Comparison of ENCODE assay signal across 8 cellular contexts in the genomic region with DNA sequence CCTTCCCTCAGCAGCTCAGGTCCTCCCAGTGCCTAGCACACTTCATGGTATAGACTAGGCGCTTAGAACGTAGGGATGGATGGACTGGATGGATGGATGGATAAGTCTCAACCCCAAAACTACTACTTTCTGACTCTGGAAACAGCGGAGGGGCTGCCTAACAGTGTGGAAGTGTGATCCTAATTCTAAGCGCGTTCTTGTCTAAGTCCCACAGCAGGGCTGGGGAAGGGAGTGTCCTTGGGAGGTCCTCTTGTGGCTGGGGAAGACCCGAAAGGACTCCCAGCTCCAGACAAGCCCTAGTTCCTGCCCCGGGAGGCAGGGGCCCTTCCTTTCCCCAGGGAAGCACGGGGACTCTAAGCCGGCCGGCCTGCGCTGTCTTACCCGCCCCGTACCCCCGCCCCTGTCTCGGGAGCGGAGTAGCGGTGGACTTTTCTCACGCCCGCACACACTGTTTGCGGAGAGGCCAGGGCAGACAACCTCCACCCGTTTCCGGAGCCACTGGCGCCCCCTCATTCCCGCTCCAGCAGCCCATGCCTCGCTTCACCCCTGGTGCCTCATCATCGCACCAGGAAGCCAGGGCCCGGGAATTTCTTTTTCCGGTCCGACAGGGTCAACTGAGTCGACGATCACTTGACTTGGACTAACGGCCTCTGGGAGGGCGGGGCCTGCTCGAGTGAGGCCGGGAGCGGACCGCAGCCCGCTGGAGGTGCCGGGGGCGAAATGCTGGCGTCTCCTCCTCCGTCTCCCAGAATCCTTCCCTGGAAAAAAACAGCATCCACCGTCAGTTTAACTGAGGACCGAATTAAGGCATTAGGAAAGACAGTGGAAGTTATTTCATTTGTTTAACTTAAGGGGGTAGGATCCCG.
DNase-seq lines count a peak whose midpoint lies in the region; ATAC-seq, FAIRE-seq and TF ChIP-seq lines count a peak whose summit lies in the region.

No MANE protein-coding gene starts in this region.

- FAIRE-seq in K562 (lab: Jason Lieb, UNC), result peak; percentile 92

- intact Hi-C loops in K562 (cut with micrococcal nuclease), result no loop called here
- intact Hi-C loops in psoas muscle (cut with DNase I), result no loop called here

- H3K4me1 ChIP-seq in K562 (replicated peaks in 1 of 2; ENCODE audit: control insufficient read depth in 2 of 2, insufficient read depth in 2 of 2, low read length in 2 of 2), result peaks cover 0 to 12% of the 10 kb centered on the region in 2 experiments; a peak in 3 of 5 replicates
- H3K4me1 ChIP-seq in psoas muscle, result no peaks in the 10 kb centered on the region

- CTCF ChIA-PET in RWPE1 (lab: Yijun Ruan, JAX) (no interaction called here), K562 (lab: Yijun Ruan, JAX; ENCODE audit: low intra/inter-chr PET ratio) (no interaction called here)

- H2AFZ ChIP-seq in K562 (ENCODE audit: low read depth, low read length), result peak overlapping the region; percentile 87

- peak; percentile 49; the same call in 1 of the 2 replicates for TF ChIP-seq POLR2A in K562 (conservative IDR thresholded peaks at IDR 0.05)

- no peaks in the 10 kb centered on the region for H3K79me2 ChIP-seq in K562 (ENCODE audit: control insufficient read depth, insufficient read depth, low read length)

- TSS peak; percentile 90 for BruUV-seq in K562 (replicated peaks; lab: Mats Ljungman, UMichigan)

- H3K27me3 ChIP-seq in K562 (ENCODE audit: control insufficient read depth in 2 of 2, insufficient read depth in 2 of 2, low read length in 2 of 2), result no peaks in the 10 kb centered on the region; a peak in 1 of 5 replicates
- H3K27me3 ChIP-seq in psoas muscle (ENCODE audit: insufficient read depth in 3 of 3, low read length in 2 of 3), result no peaks in the 10 kb centered on the region

- H3K27ac ChIP-seq in RWPE1 (no peak overlapping the region), K562 (ENCODE audit: extremely low read depth, low read depth, low read length) (peak overlapping the region; percentile 41; the same call in 2 of the 3 replicates), psoas muscle (peak overlapping the region; percentile 80)

- H3K9me3 ChIP-seq in K562 (replicated peaks; ENCODE audit: control insufficient read depth, insufficient read depth, low read depth, low read length), result no peaks in the 10 kb centered on the region
- no peaks in the 10 kb centered on the region for H3K9me3 ChIP-seq in psoas muscle

- no peaks in the 10 kb centered on the region for H3K9me1 ChIP-seq in K562 (ENCODE audit: control insufficient read depth, insufficient read depth, low read length)

- POLR2A ChIA-PET in RWPE1 (lab: Yijun Ruan, JAX; ENCODE audit: low non-redundant PET), result no interaction called here
- POLR2A ChIA-PET in K562 (lab: Yijun Ruan, JAX), result no interaction called here

- in situ Hi-C loops in K562 (cut with MboI), result no loop called here

- no peaks in the 10 kb centered on the region for H4K20me1 ChIP-seq in K562 (replicated peaks; ENCODE audit: control insufficient read depth, insufficient read depth, low read length)

- H3K4me3 ChIP-seq in K562, result peak overlapping the region; percentile 37
- peak overlapping the region; percentile 73 for H3K4me3 ChIP-seq in psoas muscle

- H3K36me3 ChIP-seq in K562 (ENCODE audit: control insufficient read depth, insufficient read depth, low read length) (no peaks in the 10 kb centered on the region), psoas muscle (ENCODE audit: insufficient read depth in 1 of 2, low read depth in 1 of 2) (no peaks in the 10 kb centered on the region)

- WGBS in K562 (ENCODE audit: insufficient coverage, low coverage, missing lambda C conversion rate), result 13% methylated on average over 44 of the region's 45 CpGs
- WGBS in psoas muscle, 3 donors, result 7 to 12% (median 10%) methylated on average over 43 to 45 of the region's 45 CpGs

- peak overlapping the region; percentile 57 for H3K4me2 ChIP-seq in K562 (ENCODE audit: insufficient read depth, low read length)

- H3K9ac ChIP-seq in K562 (ENCODE audit: insufficient read depth in 1 of 2, low read depth in 2 of 2, low read length in 2 of 2), result peak overlapping the region; percentile 30 to 66; a peak in 3 of 4 replicates

- TF ChIP-seq CTCF in RWPE1 (conservative IDR thresholded peaks at IDR 0.05; ENCODE audit: low read depth) (no peak), K562 (IDR thresholded peaks at IDR 0.05 in 2 of 3, conservative IDR thresholded peaks at IDR 0.05 in 1 of 3; ENCODE audit: insufficient read depth in 2 of 3, low read depth in 1 of 3, low read length in 3 of 3) (no peak), psoas muscle (IDR thresholded peaks at IDR 0.05) (no peak)

- no peak for TF ChIP-seq RAD21 in K562 (CRISPR knock-in tag; conservative IDR thresholded peaks at IDR 0.05 in 1 of 2, IDR thresholded peaks at IDR 0.05 in 1 of 2)

- peak; percentile 58 for ATAC-seq in HG02571 (IDR thresholded peaks at IDR 0.05; ENCODE audit: unreplicated experiment)
- peak; percentile 87 for ATAC-seq in K562
- peak; percentile 89 to 98 (median 93) for ATAC-seq in psoas muscle
- ATAC-seq in GM18519 (IDR thresholded peaks at IDR 0.05; ENCODE audit: low FRiP score, unreplicated experiment), result no peak
- ATAC-seq in HG03045 (IDR thresholded peaks at IDR 0.05; ENCODE audit: unreplicated experiment), result no peak

- no peak; the same call in 1 of the 2 replicates for TF ChIP-seq EP300 in K562 (IDR thresholded peaks at IDR 0.05; ENCODE audit: low read length)

- DNase-seq in DMS79 treated with DMSO at 0.1 percent for 48 hours (lab: John Stamatoyannopoulos, UW) (peak; percentile 30), RWPE1 (ENCODE audit: low spot score) (peak; percentile 16), K562 (ENCODE audit: extremely low read depth in 1 of 4, low spot score in 3 of 4) (peak; percentile 36 to 85 (median 61)), hippocampal formation (lab: John Stamatoyannopoulos, UW) (peak; percentile 22 to 60), psoas muscle (peak; percentile 89 to 93)

TF ChIP-seq in K562, 482 proteins besides CTCF, POLR2A, EP300 and RAD21 (continues in another document):
- TF ChIP-seq FOSL1 (tag; conservative IDR thresholded peaks at IDR 0.05), result 0 out of 2 replicates have a peak, but pooled peaks have one; percentile 39
- TF ChIP-seq, protein P1, sequence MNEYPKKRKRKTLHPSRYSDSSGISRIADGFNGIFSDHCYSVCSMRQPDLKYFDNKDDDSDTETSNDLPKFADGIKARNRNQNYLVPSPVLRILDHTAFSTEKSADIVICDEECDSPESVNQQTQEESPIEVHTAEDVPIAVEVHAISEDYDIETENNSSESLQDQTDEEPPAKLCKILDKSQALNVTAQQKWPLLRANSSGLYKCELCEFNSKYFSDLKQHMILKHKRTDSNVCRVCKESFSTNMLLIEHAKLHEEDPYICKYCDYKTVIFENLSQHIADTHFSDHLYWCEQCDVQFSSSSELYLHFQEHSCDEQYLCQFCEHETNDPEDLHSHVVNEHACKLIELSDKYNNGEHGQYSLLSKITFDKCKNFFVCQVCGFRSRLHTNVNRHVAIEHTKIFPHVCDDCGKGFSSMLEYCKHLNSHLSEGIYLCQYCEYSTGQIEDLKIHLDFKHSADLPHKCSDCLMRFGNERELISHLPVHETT (CRISPR knock-in tag; conservative IDR thresholded peaks at IDR 0.05 in 1 of 2, IDR thresholded peaks at IDR 0.05 in 1 of 2), result peak in 1 of 2 experiments; percentile 55; a peak in 1 of 4 replicates
- peak; percentile 49; the same call in 1 of the 2 replicates for TF ChIP-seq PHF8 (IDR thresholded peaks at IDR 0.05; ENCODE audit: borderline replicate concordance, low read length)
- peak; percentile 81 for TF ChIP-seq ELF1 (tag; IDR thresholded peaks at IDR 0.05)
- peak; percentile 49 for TF ChIP-seq EGR1 (conservative IDR thresholded peaks at IDR 0.05)
- TF ChIP-seq BCL6 (CRISPR knock-in tag; IDR thresholded peaks at IDR 0.05), result no peak
- TF ChIP-seq ZFX (CRISPR knock-in tag; IDR thresholded peaks at IDR 0.05), result peak; percentile 56
- no peak for TF ChIP-seq PHB2 (IDR thresholded peaks at IDR 0.05; ENCODE audit: low read depth)
- peak in 1 of 2 experiments; percentile 78; a peak in 2 of 4 replicates for TF ChIP-seq MAZ (CRISPR knock-in tag; conservative IDR thresholded peaks at IDR 0.05 in 1 of 2, IDR thresholded peaks at IDR 0.05 in 1 of 2)
- TF ChIP-seq NR2C1 (IDR thresholded peaks at IDR 0.05), result peak; percentile 71
- TF ChIP-seq NR2C1 (tag; IDR thresholded peaks at IDR 0.05), result peak; percentile 86
- TF ChIP-seq ETV1 (tag; conservative IDR thresholded peaks at IDR 0.05; ENCODE audit: low read depth), result peak; percentile 70
- TF ChIP-seq L3MBTL2 (IDR thresholded peaks at IDR 0.05), result peak; percentile 19; the same call in 1 of the 2 replicates
- no peak for TF ChIP-seq PRPF4 (IDR thresholded peaks at IDR 0.05; ENCODE audit: insufficient read depth, low read depth, low read length, poor library complexity, severe bottlenecking)
- TF ChIP-seq HDAC8 (tag; IDR thresholded peaks at IDR 0.05), result no peak
- 0 out of 2 replicates have a peak, but pooled peaks have one; percentile 48 for TF ChIP-seq GABPB1 (CRISPR knock-in tag; IDR thresholded peaks at IDR 0.05)
- peak; percentile 71 for TF ChIP-seq PHF20 (IDR thresholded peaks at IDR 0.05; ENCODE audit: partially characterized antibody)
- TF ChIP-seq, protein P2, sequence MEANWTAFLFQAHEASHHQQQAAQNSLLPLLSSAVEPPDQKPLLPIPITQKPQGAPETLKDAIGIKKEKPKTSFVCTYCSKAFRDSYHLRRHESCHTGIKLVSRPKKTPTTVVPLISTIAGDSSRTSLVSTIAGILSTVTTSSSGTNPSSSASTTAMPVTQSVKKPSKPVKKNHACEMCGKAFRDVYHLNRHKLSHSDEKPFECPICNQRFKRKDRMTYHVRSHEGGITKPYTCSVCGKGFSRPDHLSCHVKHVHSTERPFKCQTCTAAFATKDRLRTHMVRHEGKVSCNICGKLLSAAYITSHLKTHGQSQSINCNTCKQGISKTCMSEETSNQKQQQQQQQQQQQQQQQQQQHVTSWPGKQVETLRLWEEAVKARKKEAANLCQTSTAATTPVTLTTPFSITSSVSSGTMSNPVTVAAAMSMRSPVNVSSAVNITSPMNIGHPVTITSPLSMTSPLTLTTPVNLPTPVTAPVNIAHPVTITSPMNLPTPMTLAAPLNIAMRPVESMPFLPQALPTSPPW (CRISPR knock-in tag; IDR thresholded peaks at IDR 0.05), result peak; percentile 57
- TF ChIP-seq JUND (IDR thresholded peaks at IDR 0.05; ENCODE audit: borderline replicate concordance, low read depth, low read length), result 0 out of 2 replicates have a peak, but pooled peaks have one; percentile 4
- TF ChIP-seq JUND (tag; IDR thresholded peaks at IDR 0.05; ENCODE audit: borderline replicate concordance, low read depth, low read length), result no peak

Comparison
In these comparisons a context has a peak if more than half of its experiments do, and no peak if none do; other contexts are left out.
1. DNase-seq: peak in every context shown above with its lines; median percentile 91 in psoas muscle; 61 in K562; 41 in hippocampal formation; 30 in DMS79 treated with DMSO at 0.1 percent for 48 hours; 16 in RWPE1.
2. ATAC-seq: peak in HG02571 (single experiment), K562 (single experiment) and psoas muscle (4 of 4); none in GM18519 (single experiment) and HG03045 (single experiment).